Comparison of ENCODE assay signal across 16 cellular contexts in genomic region chr1:234917495-234918188, GRCh38.
DNase-seq lines count a peak whose midpoint lies in the region; ATAC-seq, FAIRE-seq and TF ChIP-seq lines count a peak whose summit lies in the region.
"Had no signal": no experiment of that assay in that cellular context is flagged by ENCODE, and none has a peak within 500 bp of the region (broad histone marks: within the 10 kb centered on the region; RNA-seq: fewer than 3 reads in every experiment).

No MANE protein-coding gene starts in this region.

- H3K9me3 Mint-ChIP-seq in activated T-cell treated with anti-CD3 and anti-CD28 coated beads, Interleukin-2, amount 50 U/mL, for 24 hours = no peaks in the 10 kb centered on the region
- H3K9me3 Mint-ChIP-seq: activated T-cell treated with anti-CD3 and anti-CD28 coated beads, Interleukin-2, amount 50 U/mL, for 4 hours; stimulated activated naive CD8-positive, alpha-beta T cell treated with anti-CD3 and anti-CD28 coated beads, Interleukin-15, Interleukin-2, amounts not matched to agents 100 ng/mL and 50 ng/mL, for 24 hours had no signal

- H3K4me3 ChIP-seq in right atrium auricular region = no peak overlapping the region
- H3K4me3 ChIP-seq in pancreas = no peak overlapping the region
- H3K4me3 ChIP-seq in upper lobe of right lung = no peak overlapping the region

- intact Hi-C loops in pancreas (cut with DNase I) (no loop called here), upper lobe of right lung (cut with DNase I) (no loop called here)

- no peaks in the 10 kb centered on the region for H3K27me3 Mint-ChIP-seq in activated T-cell treated with anti-CD3 and anti-CD28 coated beads, Interleukin-2, amount 50 U/mL, for 24 hours
- H3K27me3 Mint-ChIP-seq: stimulated activated naive CD8-positive, alpha-beta T cell treated with anti-CD3 and anti-CD28 coated beads, Interleukin-15, Interleukin-2, amounts not matched to agents 100 ng/mL and 50 ng/mL, for 24 hours had no signal

- no peaks in the 10 kb centered on the region for H3K36me3 ChIP-seq in right atrium auricular region
- no peaks in the 10 kb centered on the region for H3K36me3 ChIP-seq in pancreas
- no peaks in the 10 kb centered on the region for H3K36me3 ChIP-seq in upper lobe of right lung

- no peak for FAIRE-seq in pancreas (lab: Jason Lieb, UNC)

- H3K36me3 Mint-ChIP-seq in activated T-cell treated with anti-CD3 and anti-CD28 coated beads, Interleukin-2, amount 50 U/mL, for 24 hours (ENCODE audit: low read depth) = no peaks in the 10 kb centered on the region

- DNase-seq in activated T-cell treated with anti-CD3 and anti-CD28 coated beads, Interleukin-2, amount 50 U/mL, for 24 hours = peak; percentile 23
- no peak for DNase-seq in activated T-cell treated with anti-CD3 and anti-CD28 coated beads, Interleukin-2, amount 50 U/mL, for 48 hours
- DNase-seq in right atrium auricular region (ENCODE audit: low spot score) = no peak
- DNase-seq in pancreas = peak in 2 of 6 donors; percentile 56 to 69
- peak; percentile 68 for DNase-seq in upper lobe of right lung
- no peak for DNase-seq in NCI-H748 (lab: John Stamatoyannopoulos, UW; ENCODE audit: unreplicated experiment)
- DNase-seq: activated T-cell treated with anti-CD3 and anti-CD28 coated beads, Interleukin-2, amount 50 U/mL, for 4 hours; COR-L47; hippocampal formation; NCI-H2171; SK-N-SH; stimulated activated CD4-positive, alpha-beta T cell treated with anti-CD3 and anti-CD28 coated beads, Interleukin-4, amount 100 ng/mL, for 4 hours had no signal

- ATAC-seq in pancreas (peak in 1 of 4 donors; percentile 13), upper lobe of right lung (no peak), GM21360 (IDR thresholded peaks at IDR 0.05; ENCODE audit: unreplicated experiment) (no peak), HG03457 (IDR thresholded peaks at IDR 0.05; ENCODE audit: unreplicated experiment) (no peak)
- ATAC-seq: activated T-cell treated with anti-CD3 and anti-CD28 coated beads, Interleukin-2, amount 50 U/mL, for 4 hours; HCT116 had no signal

- no peak overlapping the region for H3K27ac Mint-ChIP-seq in activated T-cell treated with anti-CD3 and anti-CD28 coated beads, Interleukin-2, amount 50 U/mL, for 24 hours
- H3K27ac Mint-ChIP-seq: stimulated activated naive CD8-positive, alpha-beta T cell treated with anti-CD3 and anti-CD28 coated beads, Interleukin-15, Interleukin-2, amounts not matched to agents 100 ng/mL and 50 ng/mL, for 24 hours had no signal

- H3K27ac ChIP-seq in right atrium auricular region = peak overlapping the region; percentile 86 to 90
- H3K27ac ChIP-seq in pancreas = peak overlapping the region; percentile 18 to 76 (median 66)
- peak overlapping the region; percentile 87 for H3K27ac ChIP-seq in upper lobe of right lung

- H3K4me1 ChIP-seq in right atrium auricular region (peaks cover 0 to 94% of the 10 kb centered on the region in 2 donors), pancreas (peaks cover 32 to 59% (median 53%) of the 10 kb centered on the region in 3 donors), upper lobe of right lung (peaks cover 79% of the 10 kb centered on the region)

- no peaks in the 10 kb centered on the region for H3K27me3 ChIP-seq in right atrium auricular region
- H3K27me3 ChIP-seq in pancreas = no peaks in the 10 kb centered on the region
- no peaks in the 10 kb centered on the region for H3K27me3 ChIP-seq in upper lobe of right lung

- H3K9me3 ChIP-seq in right atrium auricular region = no peaks in the 10 kb centered on the region
- H3K9me3 ChIP-seq in pancreas = no peaks in the 10 kb centered on the region
- H3K9me3 ChIP-seq in upper lobe of right lung = no peaks in the 10 kb centered on the region
- H3K9me3 ChIP-seq: SK-N-SH had no signal

- H3K4me3 Mint-ChIP-seq in activated T-cell treated with anti-CD3 and anti-CD28 coated beads, Interleukin-2, amount 50 U/mL, for 24 hours = no peak overlapping the region
- H3K4me3 Mint-ChIP-seq: activated T-cell treated with anti-CD3 and anti-CD28 coated beads, Interleukin-2, amount 50 U/mL, for 4 hours; stimulated activated naive CD8-positive, alpha-beta T cell treated with anti-CD3 and anti-CD28 coated beads, Interleukin-15, Interleukin-2, amounts not matched to agents 100 ng/mL and 50 ng/mL, for 24 hours had no signal

- TF ChIP-seq CTCF in right atrium auricular region (IDR thresholded peaks at IDR 0.05) (no peak), pancreas (IDR thresholded peaks at IDR 0.05) (no peak), upper lobe of right lung (IDR thresholded peaks at IDR 0.05) (no peak)

- H3K4me1 Mint-ChIP-seq in activated T-cell treated with anti-CD3 and anti-CD28 coated beads, Interleukin-2, amount 50 U/mL, for 24 hours (ENCODE audit: low read depth) = peaks cover 7% of the 10 kb centered on the region

- 75% methylated on average over 23 of the region's 23 CpGs for WGBS in pancreas, 2 donors

Comparison
In these comparisons a context has a peak if more than half of its experiments do, and no peak if none do; other contexts are left out.
1. DNase-seq: peak in activated T-cell treated with anti-CD3 and anti-CD28 coated beads, Interleukin-2, amount 50 U/mL, for 24 hours (single experiment) and upper lobe of right lung (single experiment); none in activated T-cell treated with anti-CD3 and anti-CD28 coated beads, Interleukin-2, amount 50 U/mL, for 48 hours (0 of 2), right atrium auricular region (single experiment) and NCI-H748 (single experiment).
2. Peak in every context shown above with its lines, with median percentiles within 50 percentile points of each other: H3K27ac ChIP-seq.